ENCODE assay signal across 12 cellular contexts in the genomic region with DNA sequence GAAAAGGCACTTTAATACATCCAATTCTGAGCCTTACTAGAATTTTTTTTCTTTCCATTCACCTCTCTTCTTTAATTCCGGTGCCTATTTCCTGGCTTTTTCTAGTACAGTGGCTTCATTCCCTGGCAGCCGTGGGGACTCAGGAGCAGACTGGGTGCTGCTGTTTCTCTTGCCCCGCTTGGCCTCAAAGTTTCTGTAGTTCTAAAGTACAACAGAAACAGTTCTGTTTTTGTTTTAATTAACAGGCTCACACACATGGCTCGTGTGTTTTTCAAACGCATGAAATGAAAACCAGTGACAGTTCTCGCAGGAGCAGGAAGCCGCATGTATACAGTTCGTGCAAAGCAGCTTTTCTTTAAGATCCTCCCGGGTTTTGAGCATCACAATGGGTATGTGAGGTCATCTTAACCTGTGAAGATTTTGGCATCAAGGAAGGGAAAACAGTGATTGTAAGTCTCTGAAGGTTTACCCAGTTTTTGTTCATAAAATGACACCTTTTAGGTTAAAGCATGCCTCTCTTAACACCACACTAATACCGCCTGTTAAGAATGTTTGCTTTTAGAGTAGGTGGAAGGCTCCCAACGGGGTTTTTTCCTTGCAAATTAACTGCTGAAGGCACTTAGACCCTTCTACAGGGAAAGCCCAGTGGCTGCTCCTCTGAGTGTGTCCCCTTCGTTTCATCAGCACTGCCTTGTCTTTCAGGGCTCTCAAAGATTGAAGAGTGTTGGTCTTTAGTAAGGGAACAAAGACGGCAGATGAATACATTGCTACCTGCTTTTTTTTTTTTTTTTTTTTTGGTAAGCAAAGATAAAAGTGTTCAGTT. TPM values are rescaled to one million over a fixed set of nuclear protein-coding genes. Genes with fewer than 3 reads are reported as not detected.
DNase-seq lines count a peak whose midpoint lies in the region; ATAC-seq and TF ChIP-seq lines count a peak whose summit lies in the region.
"Had no signal": no experiment of that assay in that cellular context is flagged by ENCODE, and none has a peak within 500 bp of the region (broad histone marks: within the 10 kb centered on the region; RNA-seq: fewer than 3 reads in every experiment).

No MANE protein-coding gene starts in this region.

- TF ChIP-seq POLR2A in prostate gland (IDR thresholded peaks at IDR 0.05) = no peak

- intact Hi-C loops in prostate gland (cut with DNase I) = loop anchor here (5.0 kb wide), 2 partner anchors 113 to 133 kb away; no protein-coding TSS in a partner anchor
- intact Hi-C loops in CD4-positive, alpha-beta T cell (cut with DNase I, micrococcal nuclease) = loop anchor here in 1 of 2 experiments (10.0 kb wide), 5 partner anchors 195 to 1515 kb away; partner anchors contain the start of genes BMPR2, FAM117B, SGO2 and SUMO1

- no peaks in the 10 kb centered on the region for H3K36me3 ChIP-seq in prostate gland
- H3K36me3 ChIP-seq: upper lobe of left lung had no signal

- H3K4me3 ChIP-seq in prostate gland = no peak overlapping the region
- H3K4me3 ChIP-seq: upper lobe of left lung had no signal

- POLR2A ChIA-PET in CD4-positive, alpha-beta T cell (lab: Charles Lee) = no interaction called here

- no peak for ATAC-seq in GM18909 (IDR thresholded peaks at IDR 0.05; ENCODE audit: poor library complexity, unreplicated experiment)
- ATAC-seq in GM18502 (IDR thresholded peaks at IDR 0.05; ENCODE audit: poor library complexity, unreplicated experiment) = no peak
- ATAC-seq in CD4-positive, alpha-beta T cell (ENCODE audit: poor library complexity) = no peak

- no peaks in the 10 kb centered on the region for H3K4me1 ChIP-seq in prostate gland (replicated peaks)

- H3K36me3 Mint-ChIP-seq in endothelial cell (ENCODE audit: low read depth, unreplicated experiment) = no peaks in the 10 kb centered on the region
- peaks cover 5% of the 10 kb centered on the region for H3K36me3 Mint-ChIP-seq in CD4-positive, alpha-beta T cell (ENCODE audit: low read depth)
- H3K36me3 Mint-ChIP-seq: naive B cell had no signal

- CTCF ChIA-PET in CD4-positive, alpha-beta T cell (lab: Charles Lee) = no interaction called here

- 11% methylated on average over 13 of the region's 13 CpGs for WGBS in prostate gland

- H3K9me3 Mint-ChIP-seq in endothelial cell (ENCODE audit: unreplicated experiment) = no peaks in the 10 kb centered on the region
- H3K9me3 Mint-ChIP-seq in CD4-positive, alpha-beta T cell = no peaks in the 10 kb centered on the region

- TF ChIP-seq CTCF in endothelial cell (IDR thresholded peaks at IDR 0.05; ENCODE audit: unreplicated experiment) (no peak), prostate gland (IDR thresholded peaks at IDR 0.05) (no peak)
- TF ChIP-seq CTCF in CD4-positive, alpha-beta T cell (IDR thresholded peaks at IDR 0.05) = no peak

- H3K27ac Mint-ChIP-seq in endothelial cell (ENCODE audit: unreplicated experiment) = peak overlapping the region; percentile 83
- no peak overlapping the region for H3K27ac Mint-ChIP-seq in CD4-positive, alpha-beta T cell
- H3K27ac Mint-ChIP-seq: naive B cell had no signal

- H3K27me3 Mint-ChIP-seq in endothelial cell (ENCODE audit: unreplicated experiment) = peaks cover 3% of the 10 kb centered on the region
- peaks cover 18% of the 10 kb centered on the region for H3K27me3 Mint-ChIP-seq in CD4-positive, alpha-beta T cell

- H3K4me1 Mint-ChIP-seq in endothelial cell (ENCODE audit: unreplicated experiment) = peaks cover 21% of the 10 kb centered on the region
- peaks cover 11% of the 10 kb centered on the region for H3K4me1 Mint-ChIP-seq in CD4-positive, alpha-beta T cell (ENCODE audit: low read depth)

- H3K27me3 ChIP-seq in prostate gland (replicated peaks; ENCODE audit: insufficient read depth) = no peaks in the 10 kb centered on the region
- H3K27me3 ChIP-seq in CD4-positive, alpha-beta T cell (ENCODE audit: control insufficient read depth, insufficient read depth, low read length) = peaks cover 58% of the 10 kb centered on the region

- no peak overlapping the region for H3K4me3 Mint-ChIP-seq in endothelial cell (ENCODE audit: unreplicated experiment)
- H3K4me3 Mint-ChIP-seq in CD4-positive, alpha-beta T cell = no peak overlapping the region

- peak overlapping the region; percentile 90 to 95 for H3K27ac ChIP-seq in prostate gland
- H3K27ac ChIP-seq in CD4-positive, alpha-beta T cell (ENCODE audit: low read depth, low read length) = no peak overlapping the region
- H3K27ac ChIP-seq: upper lobe of left lung had no signal

- DNase-seq in ELF-1 (ENCODE audit: low read depth, low spot score) (peak; percentile 53), LoVo (ENCODE audit: low spot score) (peak; percentile 11), endothelial cell (ENCODE audit: low spot score) (peak; percentile 15), prostate gland (ENCODE audit: low spot score) (peak; percentile 9), NCI-H526 treated with DMSO at 0.1 percent for 48 hours (lab: John Stamatoyannopoulos, UW) (no peak)
- DNase-seq in CD4-positive, alpha-beta T cell = no peak
- DNase-seq: naive B cell, NCI-H226 had no signal

- no peaks in the 10 kb centered on the region for H3K9me3 ChIP-seq in prostate gland
- no peaks in the 10 kb centered on the region for H3K9me3 ChIP-seq in CD4-positive, alpha-beta T cell (ENCODE audit: control insufficient read depth, low read length)
- H3K9me3 ChIP-seq: upper lobe of left lung had no signal

RNA-seq across cellular contexts. Expression of gene FZD7, which starts 5.8 kb away (rescaled TPM):
- 42.2 TPM for total RNA-seq in endothelial cell (ENCODE audit: unreplicated experiment)
- total RNA-seq in prostate gland = 10 to 100 TPM; 16.1 to 26.1 TPM
- total RNA-seq in CD4-positive, alpha-beta T cell = under 1 TPM; 0.17 to 0.25 TPM

RNA-seq across cellular contexts. Expression of gene KIAA2012, which starts 33.6 kb away (rescaled TPM):
- total RNA-seq in endothelial cell (ENCODE audit: unreplicated experiment) = 0.08 TPM
- under 1 TPM in 1 of 2 donors, not detected in 1; 0.74 TPM for total RNA-seq in prostate gland
- not detected for total RNA-seq in CD4-positive, alpha-beta T cell
- total RNA-seq: T-helper 1 cell treated with Interleukin-12 subunit alpha and Interleukin-12 subunit beta and Interleukin-4 antibody, amounts not matched to agents 30 ng/mL and 1 ng/mL, for 36 hours had no signal

Comparison
In these comparisons a context has a peak if more than half of its experiments do, and no peak if none do; other contexts are left out.
1. DNase-seq: peak in ELF-1 (single experiment), LoVo (single experiment), endothelial cell (single experiment) and prostate gland (single experiment); none in CD4-positive, alpha-beta T cell (0 of 10) and NCI-H526 treated with DMSO at 0.1 percent for 48 hours (single experiment).
2. RNA of gene FZD7, which starts 5.8 kb away (total RNA-seq): 42.2 TPM in endothelial cell (single experiment) and 16.1 to 26.1 TPM in prostate gland; 0.17 to 0.25 TPM in CD4-positive, alpha-beta T cell; every median in the first group is over 10 times any median in the second.